ENCODE assay signal across 10 cellular contexts in genomic region chr1:148318900-148319242, GRCh38.
DNase-seq lines count a peak whose midpoint lies in the region; ATAC-seq and TF ChIP-seq lines count a peak whose summit lies in the region.
"Had no signal": no experiment of that assay in that cellular context is flagged by ENCODE, and none has a peak within 500 bp of the region (broad histone marks: within the 10 kb centered on the region; RNA-seq: fewer than 3 reads in every experiment).

No MANE protein-coding gene starts in this region.

- H2AFZ ChIP-seq in ACC112 (ENCODE audit: low read length, unreplicated experiment), result no peak overlapping the region
- H2AFZ ChIP-seq in mesenchymal stem cell (ENCODE audit: low read depth, low read length), result no peak overlapping the region

- WGBS in mesenchymal stem cell, result 77% methylated on average over 4 of the region's 6 CpGs
- WGBS in right lobe of liver (ENCODE audit: insufficient coverage, low coverage, low lambda C conversion rate, missing lambda C conversion rate), result 61% methylated on average over 6 of the region's 6 CpGs

- TF ChIP-seq CTCF in gastrocnemius medialis (IDR thresholded peaks at IDR 0.05 in 4 of 5, conservative IDR thresholded peaks at IDR 0.05 in 1 of 5), result no peak
- no peak for TF ChIP-seq CTCF in right lobe of liver (IDR thresholded peaks at IDR 0.05)

- in situ Hi-C loops in gastrocnemius medialis (cut with MboI; ENCODE audit: low sequenced_read_pairs in 4 of 4), result no loop called here

- H3K23ac ChIP-seq in mesenchymal stem cell (ENCODE audit: low read length in 2 of 2), result no peak overlapping the region

- no peaks in the 10 kb centered on the region for H3K9me3 ChIP-seq in mesenchymal stem cell (ENCODE audit: control insufficient read depth, low read length)
- H3K9me3 ChIP-seq in gastrocnemius medialis, result no peaks in the 10 kb centered on the region
- H3K9me3 ChIP-seq in right lobe of liver, result no peaks in the 10 kb centered on the region

- H3K4me3 ChIP-seq in ACC112 (ENCODE audit: low read depth, low read length), result peak overlapping the region; percentile 57; the same call in 1 of the 2 replicates
- H3K4me3 ChIP-seq in mesenchymal stem cell (ENCODE audit: insufficient read depth in 1 of 2, low read depth in 1 of 2, low read length in 2 of 2), result peak overlapping the region in 1 of 2 experiments; percentile 69
- H3K4me3 ChIP-seq in gastrocnemius medialis, result peak overlapping the region in 1 of 4 donors; percentile 25
- no peak overlapping the region for H3K4me3 ChIP-seq in right lobe of liver

- no peak overlapping the region for H2BK120ac ChIP-seq in mesenchymal stem cell (ENCODE audit: low read depth, low read length)

- ATAC-seq in GM19463 (IDR thresholded peaks at IDR 0.05; ENCODE audit: unreplicated experiment) (peak; percentile 6), gastrocnemius medialis (no peak), right lobe of liver (no peak)

- peak overlapping the region; percentile 69 for H3K9ac ChIP-seq in mesenchymal stem cell (ENCODE audit: low read length)

- H3K27me3 ChIP-seq in ACC112 (ENCODE audit: insufficient read depth, low read length) (peaks cover 28% of the 10 kb centered on the region), mesenchymal stem cell (ENCODE audit: control insufficient read depth in 1 of 2, insufficient read depth in 1 of 2, low read length in 2 of 2) (peaks cover 22 to 30% of the 10 kb centered on the region in 2 experiments), gastrocnemius medialis (peaks cover 0 to 7% (median 0%) of the 10 kb centered on the region in 3 donors), right lobe of liver (peaks cover 0 to 26% of the 10 kb centered on the region in 2 donors)

- H3K27me3 Mint-ChIP-seq in activated T-helper 2 cell treated with anti-CD3 and anti-CD28 coated beads, Interferon-gamma antibody, Interleukin-2, Interleukin-4, amounts not matched to agents 10 μg/mL and 5 μg/mL and 100 μg/mL, durations not matched to agents 14 hours and 24 hours and 36 hours (ENCODE audit: low read depth), result peaks cover 11% of the 10 kb centered on the region

- H2BK15ac ChIP-seq in mesenchymal stem cell (ENCODE audit: low read depth, poor library complexity, severe bottlenecking), result no peak overlapping the region

- peaks cover under 1% of the 10 kb centered on the region for H3K9me3 Mint-ChIP-seq in activated T-helper 2 cell treated with anti-CD3 and anti-CD28 coated beads, Interferon-gamma antibody, Interleukin-2, Interleukin-4, amounts not matched to agents 10 μg/mL and 5 μg/mL and 100 μg/mL, durations not matched to agents 14 hours and 24 hours and 36 hours

- DNase-seq in activated T-helper 2 cell treated with anti-CD3 and anti-CD28 coated beads, Interferon-gamma antibody, Interleukin-2, Interleukin-4, amounts not matched to agents 10 μg/mL and 5 μg/mL and 100 μg/mL, durations not matched to agents 14 hours and 24 hours and 36 hours (ENCODE audit: low spot score), result no peak
- no peak for DNase-seq in mesenchymal stem cell
- DNase-seq in NCI-H1436 treated with DMSO at 0.1 percent for 48 hours (lab: John Stamatoyannopoulos, UW), result no peak
- no peak for DNase-seq in T-helper 9 cell
- no peak for DNase-seq in gastrocnemius medialis
- no peak for DNase-seq in right lobe of liver
- DNase-seq: NCI-H1105, substantia nigra had no signal

- TF ChIP-seq POLR2A in gastrocnemius medialis (IDR thresholded peaks at IDR 0.05) (no peak), right lobe of liver (IDR thresholded peaks at IDR 0.05) (no peak)

- peaks cover 4% of the 10 kb centered on the region for H3K4me1 ChIP-seq in ACC112 (ENCODE audit: control insufficient read depth, insufficient read depth, low read length, unreplicated experiment)
- H3K4me1 ChIP-seq in mesenchymal stem cell (ENCODE audit: control insufficient read depth, insufficient read depth, low read depth, low read length), result peaks cover 2% of the 10 kb centered on the region
- H3K4me1 ChIP-seq in gastrocnemius medialis, result no peaks in the 10 kb centered on the region
- H3K4me1 ChIP-seq in right lobe of liver, result no peaks in the 10 kb centered on the region

- peaks cover 44% of the 10 kb centered on the region for H3K4me1 Mint-ChIP-seq in activated T-helper 2 cell treated with anti-CD3 and anti-CD28 coated beads, Interferon-gamma antibody, Interleukin-2, Interleukin-4, amounts not matched to agents 10 μg/mL and 5 μg/mL and 100 μg/mL, durations not matched to agents 14 hours and 24 hours and 36 hours (ENCODE audit: low read depth)

- H3K27ac Mint-ChIP-seq in activated T-helper 2 cell treated with anti-CD3 and anti-CD28 coated beads, Interferon-gamma antibody, Interleukin-2, Interleukin-4, amounts not matched to agents 10 μg/mL and 5 μg/mL and 100 μg/mL, durations not matched to agents 14 hours and 24 hours and 36 hours, result peak overlapping the region; percentile 90

- H3K36me3 ChIP-seq in ACC112 (ENCODE audit: insufficient read depth, low read length), result no peaks in the 10 kb centered on the region
- no peaks in the 10 kb centered on the region for H3K36me3 ChIP-seq in mesenchymal stem cell (ENCODE audit: control insufficient read depth in 1 of 2, insufficient read depth in 2 of 2, low read depth in 1 of 2, low read length in 2 of 2)
- H3K36me3 ChIP-seq in gastrocnemius medialis, result no peaks in the 10 kb centered on the region
- H3K36me3 ChIP-seq in right lobe of liver, result no peaks in the 10 kb centered on the region

- H3K4ac ChIP-seq in mesenchymal stem cell (ENCODE audit: low read depth in 1 of 2, low read length in 2 of 2), result no peak overlapping the region

- no peak overlapping the region for H4K91ac ChIP-seq in mesenchymal stem cell (ENCODE audit: low read length)

- intact Hi-C loops in activated T-helper 2 cell treated with anti-CD3 and anti-CD28 coated beads, Interferon-gamma antibody, Interleukin-2, Interleukin-4, amounts not matched to agents 10 μg/mL and 5 μg/mL and 100 μg/mL, durations not matched to agents 14 hours and 24 hours and 36 hours (cut with micrococcal nuclease), result loop anchor here (1.0 to 5.0 kb wide), 3 partner anchors 14 to 57 kb away; no protein-coding TSS in a partner anchor
- intact Hi-C loops in gastrocnemius medialis (cut with DNase I; ENCODE audit: low total_unique reads) (no loop called here), right lobe of liver (cut with DNase I) (no loop called here)

- H2BK5ac ChIP-seq in mesenchymal stem cell (ENCODE audit: low read depth, low read length, poor library complexity, severe bottlenecking), result no peak overlapping the region

- H3K18ac ChIP-seq in mesenchymal stem cell (ENCODE audit: low read depth in 1 of 2, low read length in 2 of 2), result no peak overlapping the region

- no peaks in the 10 kb centered on the region for H3K79me2 ChIP-seq in ACC112 (ENCODE audit: control insufficient read depth, insufficient read depth, low read length, unreplicated experiment)

- no peaks in the 10 kb centered on the region for H3K79me1 ChIP-seq in mesenchymal stem cell (replicated peaks; ENCODE audit: low read length, poor library complexity, severe bottlenecking)

- H3K36me3 Mint-ChIP-seq in activated T-helper 2 cell treated with anti-CD3 and anti-CD28 coated beads, Interferon-gamma antibody, Interleukin-2, Interleukin-4, amounts not matched to agents 10 μg/mL and 5 μg/mL and 100 μg/mL, durations not matched to agents 14 hours and 24 hours and 36 hours (ENCODE audit: low read depth), result no peaks in the 10 kb centered on the region

- H3K4me3 Mint-ChIP-seq in activated T-helper 2 cell treated with anti-CD3 and anti-CD28 coated beads, Interferon-gamma antibody, Interleukin-2, Interleukin-4, amounts not matched to agents 10 μg/mL and 5 μg/mL and 100 μg/mL, durations not matched to agents 14 hours and 24 hours and 36 hours (ENCODE audit: low read depth), result peak overlapping the region; percentile 89

- H3K14ac ChIP-seq in mesenchymal stem cell (ENCODE audit: low read length in 2 of 2), result no peak overlapping the region

- no peak overlapping the region for H3K4me2 ChIP-seq in mesenchymal stem cell (ENCODE audit: low read length, poor library complexity, severe bottlenecking)

- H3K27ac ChIP-seq in ACC112 (ENCODE audit: low read depth, low read length) (no peak overlapping the region), mesenchymal stem cell (ENCODE audit: low read length, poor library complexity, severe bottlenecking) (no peak overlapping the region), gastrocnemius medialis (no peak overlapping the region), right lobe of liver (no peak overlapping the region)

- no peak overlapping the region for H4K8ac ChIP-seq in mesenchymal stem cell (ENCODE audit: low read length)

- H2AK5ac ChIP-seq in mesenchymal stem cell (ENCODE audit: low read length, severe bottlenecking), result no peak overlapping the region

- no peak overlapping the region for H2BK12ac ChIP-seq in mesenchymal stem cell (ENCODE audit: low read length in 2 of 2)
